8 cellular contexts compared by ENCODE assay signal in genomic region chr12:7162691-7163114, GRCh38. TPM values are rescaled to one million over a fixed set of nuclear protein-coding genes. Genes with fewer than 3 reads are reported as not detected.
A peak's percentile ranks its signal among the peaks of the same experiment; 100 is the strongest.
DNase-seq lines count a peak whose midpoint lies in the region; ATAC-seq, FAIRE-seq and TF ChIP-seq lines count a peak whose summit lies in the region.

No MANE protein-coding gene starts in this region.

- peaks cover 0 to 3% of the 10 kb centered on the region in 2 experiments; a peak in 2 of 5 replicates for H3K4me1 ChIP-seq in K562 (replicated peaks in 1 of 2; ENCODE audit: control insufficient read depth in 2 of 2, insufficient read depth in 2 of 2, low read length in 2 of 2)

- POLR2A ChIA-PET in K562 (lab: Yijun Ruan, JAX), result interaction anchor here (0.6 to 1.4 kb wide), 2 partner anchors 232 to 293 kb away, joined by 4 read pairs; no protein-coding TSS in a partner anchor

- CTCF ChIA-PET in activated CD8-positive, alpha-beta memory T cell treated with anti-CD3 and anti-CD28 coated beads, Interleukin-2, amount 10 ng/mL, durations not matched to agents 7 days and 5 days (lab: Charles Lee), result interaction anchor here (1.0 to 1.6 kb wide), 3 partner anchors 10 to 19 kb away, joined by 3 read pairs; no protein-coding TSS in a partner anchor
- CTCF ChIA-PET in K562 (lab: Yijun Ruan, JAX; ENCODE audit: low intra/inter-chr PET ratio), result interaction anchor here (1.1 kb wide), 1 partner anchor 476 kb away, joined by 3 read pairs; no protein-coding TSS in a partner anchor

- peak; percentile 49 for ATAC-seq in activated CD8-positive, alpha-beta memory T cell treated with anti-CD3 and anti-CD28 coated beads, Interleukin-2, amount 10 ng/mL, durations not matched to agents 7 days and 5 days
- peak; percentile 94 for ATAC-seq in K562
- ATAC-seq in GM21367 (IDR thresholded peaks at IDR 0.05; ENCODE audit: unreplicated experiment), result no peak
- ATAC-seq in HG03039 (IDR thresholded peaks at IDR 0.05; ENCODE audit: unreplicated experiment), result no peak

- H3K9ac ChIP-seq in K562 (ENCODE audit: insufficient read depth in 1 of 2, low read depth in 2 of 2, low read length in 2 of 2), result no peak overlapping the region

- no peaks in the 10 kb centered on the region for H4K20me1 ChIP-seq in K562 (replicated peaks; ENCODE audit: control insufficient read depth, insufficient read depth, low read length)

- H3K27me3 Mint-ChIP-seq in activated CD8-positive, alpha-beta memory T cell treated with anti-CD3 and anti-CD28 coated beads, Interleukin-2, amount 10 ng/mL, durations not matched to agents 7 days and 5 days, result peaks cover 25% of the 10 kb centered on the region

- no TSS peak for BruUV-seq in K562 (replicated peaks; lab: Mats Ljungman, UMichigan)

- WGBS in K562 (ENCODE audit: insufficient coverage, low coverage, missing lambda C conversion rate), result 24% methylated on average over 7 of the region's 19 CpGs

- no peak overlapping the region for H3K4me3 ChIP-seq in K562

- no peak for TF ChIP-seq POLR2A in K562 (conservative IDR thresholded peaks at IDR 0.05)

- peak; percentile 23 for FAIRE-seq in K562 (lab: Jason Lieb, UNC)

- H3K4me2 ChIP-seq in K562 (ENCODE audit: insufficient read depth, low read length), result no peak overlapping the region

- in situ Hi-C loops in K562 (cut with MboI), result no loop called here

- no peak overlapping the region for H2AFZ ChIP-seq in K562 (ENCODE audit: low read depth, low read length)

- H3K9me3 ChIP-seq in K562 (replicated peaks; ENCODE audit: control insufficient read depth, insufficient read depth, low read depth, low read length), result no peaks in the 10 kb centered on the region

- TF ChIP-seq EP300 in K562 (IDR thresholded peaks at IDR 0.05; ENCODE audit: low read length), result no peak

- peaks cover 5% of the 10 kb centered on the region for H3K4me1 Mint-ChIP-seq in activated CD8-positive, alpha-beta memory T cell treated with anti-CD3 and anti-CD28 coated beads, Interleukin-2, amount 10 ng/mL, durations not matched to agents 7 days and 5 days

- H3K79me2 ChIP-seq in K562 (ENCODE audit: control insufficient read depth, insufficient read depth, low read length), result no peaks in the 10 kb centered on the region

- H3K27ac Mint-ChIP-seq in activated CD8-positive, alpha-beta memory T cell treated with anti-CD3 and anti-CD28 coated beads, Interleukin-2, amount 10 ng/mL, durations not matched to agents 7 days and 5 days, result no peak overlapping the region

- no peak for DNase-seq in activated CD8-positive, alpha-beta memory T cell treated with anti-CD3 and anti-CD28 coated beads, Interleukin-2, amount 10 ng/mL, durations not matched to agents 7 days and 5 days
- DNase-seq in activated CD8-positive, alpha-beta memory T cell treated with anti-CD3 and anti-CD28 coated beads, Interleukin-2, amount 50 U/mL, for 4 hours, result no peak
- DNase-seq in NCI-H526 (lab: John Stamatoyannopoulos, UW) (peak; percentile 85 to 93), K562 (ENCODE audit: extremely low read depth in 1 of 4, low spot score in 3 of 4) (peak; percentile 40 to 53 (median 44)), kidney tubule cell (ENCODE audit: low spot score) (peak; percentile 72)
- DNase-seq in stimulated activated CD8-positive, alpha-beta memory T cell treated with anti-CD3 and anti-CD28 coated beads, Interleukin-4, amount 100 ng/mL, for 48 hours, result peak; percentile 44

- H3K4me3 Mint-ChIP-seq in activated CD8-positive, alpha-beta memory T cell treated with anti-CD3 and anti-CD28 coated beads, Interleukin-2, amount 10 ng/mL, durations not matched to agents 7 days and 5 days, result no peak overlapping the region

- no peaks in the 10 kb centered on the region; a peak in 1 of 5 replicates for H3K27me3 ChIP-seq in K562 (ENCODE audit: control insufficient read depth in 2 of 2, insufficient read depth in 2 of 2, low read length in 2 of 2)

- no peak overlapping the region for H3K27ac ChIP-seq in K562 (ENCODE audit: extremely low read depth, low read depth, low read length)

- peaks cover 4% of the 10 kb centered on the region for H3K36me3 Mint-ChIP-seq in activated CD8-positive, alpha-beta memory T cell treated with anti-CD3 and anti-CD28 coated beads, Interleukin-2, amount 10 ng/mL, durations not matched to agents 7 days and 5 days

- TF ChIP-seq CTCF in K562 (IDR thresholded peaks at IDR 0.05 in 2 of 3, conservative IDR thresholded peaks at IDR 0.05 in 1 of 3; ENCODE audit: insufficient read depth in 2 of 3, low read depth in 1 of 3, low read length in 3 of 3), result peak; percentile 64 to 77 (median 64)

- H3K36me3 ChIP-seq in K562 (ENCODE audit: control insufficient read depth, insufficient read depth, low read length), result no peaks in the 10 kb centered on the region

- H3K9me1 ChIP-seq in K562 (ENCODE audit: control insufficient read depth, insufficient read depth, low read length), result no peaks in the 10 kb centered on the region

- intact Hi-C loops in K562 (cut with micrococcal nuclease), result no loop called here

- H3K9me3 Mint-ChIP-seq in activated CD8-positive, alpha-beta memory T cell treated with anti-CD3 and anti-CD28 coated beads, Interleukin-2, amount 10 ng/mL, durations not matched to agents 7 days and 5 days (ENCODE audit: low read depth), result peaks cover 5% of the 10 kb centered on the region

- TF ChIP-seq RAD21 in K562 (CRISPR knock-in tag; conservative IDR thresholded peaks at IDR 0.05 in 1 of 2, IDR thresholded peaks at IDR 0.05 in 1 of 2), result peak in 1 of 2 experiments; percentile 46; a peak in 2 of 4 replicates

RNA-seq across cellular contexts. Expression of gene PEX5, which starts 26.8 kb away (rescaled TPM):
- 10 to 100 TPM; 15.3 to 16.2 TPM for total RNA-seq in activated CD8-positive, alpha-beta memory T cell treated with anti-CD3 and anti-CD28 coated beads, Interleukin-2, amount 10 ng/mL, durations not matched to agents 7 days and 5 days
- 29.2 and 34.4 TPM in 2 replicates for total RNA-seq in K562 (2011; cell fraction: chromatin; rRNA removed; ENCODE audit: low replicate concordance)
- 26.8 and 27.6 TPM in 2 replicates for total RNA-seq in K562 (2011; cell fraction: nucleolus; rRNA removed)
- 32.8 and 35.0 TPM in 2 replicates for total RNA-seq in K562 (2011; cell fraction: nucleoplasm; rRNA removed)
- total RNA-seq in K562 (2014; rRNA removed), result 11.0 and 18.1 TPM in 2 replicates
- total RNA-seq in K562 (2014; rRNA removed; fragmentation: Illumina TruSeq; extraction: Trizol), result 13.1 and 13.6 TPM in 2 replicates
- 12.9 and 14.0 TPM in 2 replicates for total RNA-seq in K562 (2015; rRNA removed; fragmentation: Illumina TruSeq; extraction: Trizol)
- 25.0 and 26.1 TPM in 2 replicates for total RNA-seq in K562 (2021)
- polyA plus RNA-seq in K562 (2011; rRNA removed), result 14.4 and 18.4 TPM in 2 replicates
- 15.5 and 15.8 TPM in 2 replicates for polyA plus RNA-seq in K562 (2011; cell fraction: cytosol; rRNA removed)
- 32.5 and 35.7 TPM in 2 replicates for polyA plus RNA-seq in K562 (2011; cell fraction: nucleus; rRNA removed)
- polyA plus RNA-seq in K562 (2012), result 15.3 and 21.1 TPM in 2 replicates
- polyA plus RNA-seq in K562 (2014; fragmentation: Illumina TruSeq; extraction: Trizol), result 16.6 and 20.2 TPM in 2 replicates
- polyA plus RNA-seq in K562 (2014; fragmentation: Nextera tagmentation; extraction: Ambion mirVana), result 1 to 10 TPM; 1.4 to 1.5 TPM
- polyA plus RNA-seq in K562 (2014; rRNA removed), result 14.8 and 17.3 TPM in 2 replicates
- polyA minus RNA-seq in K562 (2011; rRNA and poly(A)+ RNA removed), result 17.9 and 19.5 TPM in 2 replicates
- polyA minus RNA-seq in K562 (2011; cell fraction: cytosol; rRNA and poly(A)+ RNA removed), result 10.4 and 10.5 TPM in 2 replicates
- 17.1 and 20.1 TPM in 2 replicates for polyA minus RNA-seq in K562 (2011; cell fraction: nucleus; rRNA and poly(A)+ RNA removed)

RNA-seq across cellular contexts. Expression of gene CLSTN3, which starts 32.5 kb away (rescaled TPM):
- total RNA-seq in activated CD8-positive, alpha-beta memory T cell treated with anti-CD3 and anti-CD28 coated beads, Interleukin-2, amount 10 ng/mL, durations not matched to agents 7 days and 5 days, result 100 to 1,000 TPM in 1 of 2 experiments, 10 to 100 TPM in 1; 71.9 to 109 TPM
- total RNA-seq in K562 (2011; cell fraction: chromatin; rRNA removed; ENCODE audit: low replicate concordance), result 71.8 and 159 TPM in 2 replicates
- 102 and 111 TPM in 2 replicates for total RNA-seq in K562 (2011; cell fraction: nucleolus; rRNA removed)
- 67.6 and 87.0 TPM in 2 replicates for total RNA-seq in K562 (2011; cell fraction: nucleoplasm; rRNA removed)
- total RNA-seq in K562 (2014; rRNA removed) (7.8 and 11.0 TPM in 2 replicates), K562 (2014; rRNA removed; fragmentation: Illumina TruSeq; extraction: Trizol) (6.2 and 6.8 TPM in 2 replicates), K562 (2015; rRNA removed; fragmentation: Illumina TruSeq; extraction: Trizol) (4.3 and 5.5 TPM in 2 replicates), K562 (2021) (14.7 and 18.5 TPM in 2 replicates)
- polyA plus RNA-seq in K562 (2011; rRNA removed) (23.2 and 27.0 TPM in 2 replicates), K562 (2014; fragmentation: Illumina TruSeq; extraction: Trizol) (11.9 and 14.3 TPM in 2 replicates), K562 (2014; fragmentation: Nextera tagmentation; extraction: Ambion mirVana) (under 1 TPM; 0.08 to 0.10 TPM), K562 (2014; rRNA removed) (11.2 and 17.6 TPM in 2 replicates)
- 27.9 and 42.2 TPM in 2 replicates for polyA plus RNA-seq in K562 (2011; cell fraction: cytosol; rRNA removed)
- 68.7 and 118 TPM in 2 replicates for polyA plus RNA-seq in K562 (2011; cell fraction: nucleus; rRNA removed)
- 13.5 and 15.5 TPM in 2 replicates for polyA plus RNA-seq in K562 (2012)
- 26.5 and 29.5 TPM in 2 replicates for polyA minus RNA-seq in K562 (2011; rRNA and poly(A)+ RNA removed)
- 31.0 and 36.0 TPM in 2 replicates for polyA minus RNA-seq in K562 (2011; cell fraction: cytosol; rRNA and poly(A)+ RNA removed)
- 29.4 TPM in 2 replicates for polyA minus RNA-seq in K562 (2011; cell fraction: nucleus; rRNA and poly(A)+ RNA removed)

RNA-seq across cellular contexts. Expression of gene RBP5, which starts 34.0 kb away (rescaled TPM):
- under 1 TPM; 0.87 to 0.91 TPM for total RNA-seq in activated CD8-positive, alpha-beta memory T cell treated with anti-CD3 and anti-CD28 coated beads, Interleukin-2, amount 10 ng/mL, durations not matched to agents 7 days and 5 days
- 9.0 and 19.8 TPM in 2 replicates for total RNA-seq in K562 (2011; cell fraction: chromatin; rRNA removed; ENCODE audit: low replicate concordance)
- 11.1 and 12.5 TPM in 2 replicates for total RNA-seq in K562 (2011; cell fraction: nucleolus; rRNA removed)
- total RNA-seq in K562 (2011; cell fraction: nucleoplasm; rRNA removed), result 7.3 and 12.5 TPM in 2 replicates
- total RNA-seq in K562 (2014; rRNA removed), result 8.6 and 10.6 TPM in 2 replicates
- total RNA-seq in K562 (2014; rRNA removed; fragmentation: Illumina TruSeq; extraction: Trizol), result 8.1 and 11.4 TPM in 2 replicates
- 10.5 and 10.9 TPM in 2 replicates for total RNA-seq in K562 (2015; rRNA removed; fragmentation: Illumina TruSeq; extraction: Trizol)
- 11.1 and 15.7 TPM in 2 replicates for total RNA-seq in K562 (2021)
- 9.1 and 12.0 TPM in 2 replicates for polyA plus RNA-seq in K562 (2011; rRNA removed)
- polyA plus RNA-seq in K562 (2011; cell fraction: cytosol; rRNA removed), result 12.2 and 14.5 TPM in 2 replicates
- 19.6 and 20.2 TPM in 2 replicates for polyA plus RNA-seq in K562 (2011; cell fraction: nucleus; rRNA removed)
- polyA plus RNA-seq in K562 (2012), result 10.1 and 19.0 TPM in 2 replicates
- polyA plus RNA-seq in K562 (2014; fragmentation: Illumina TruSeq; extraction: Trizol), result 18.7 and 22.1 TPM in 2 replicates
- polyA plus RNA-seq in K562 (2014; fragmentation: Nextera tagmentation; extraction: Ambion mirVana), result 10 to 100 TPM; 12.1 to 22.5 TPM
- 12.2 and 12.5 TPM in 2 replicates for polyA plus RNA-seq in K562 (2014; rRNA removed)
- polyA minus RNA-seq in K562 (2011; rRNA and poly(A)+ RNA removed), result 22.9 and 30.5 TPM in 2 replicates
- 6.6 and 10.7 TPM in 2 replicates for polyA minus RNA-seq in K562 (2011; cell fraction: cytosol; rRNA and poly(A)+ RNA removed)
- 3.0 and 11.4 TPM in 2 replicates for polyA minus RNA-seq in K562 (2011; cell fraction: nucleus; rRNA and poly(A)+ RNA removed)

RNA-seq across cellular contexts. Expression of gene C1RL, which starts 53.7 kb away (rescaled TPM):
- total RNA-seq in activated CD8-positive, alpha-beta memory T cell treated with anti-CD3 and anti-CD28 coated beads, Interleukin-2, amount 10 ng/mL, durations not matched to agents 7 days and 5 days, result 10 to 100 TPM; 21.8 to 27.4 TPM
- 21.5 and 28.9 TPM in 2 replicates for total RNA-seq in K562 (2011; cell fraction: chromatin; rRNA removed; ENCODE audit: low replicate concordance)
- total RNA-seq in K562 (2011; cell fraction: nucleolus; rRNA removed), result 28.0 and 30.3 TPM in 2 replicates
- 31.4 and 33.9 TPM in 2 replicates for total RNA-seq in K562 (2011; cell fraction: nucleoplasm; rRNA removed)
- 9.5 and 13.6 TPM in 2 replicates for total RNA-seq in K562 (2014; rRNA removed)
- 3.6 and 5.4 TPM in 2 replicates for total RNA-seq in K562 (2014; rRNA removed; fragmentation: Illumina TruSeq; extraction: Trizol)
- 7.6 and 8.0 TPM in 2 replicates for total RNA-seq in K562 (2015; rRNA removed; fragmentation: Illumina TruSeq; extraction: Trizol)
- 6.9 and 9.1 TPM in 2 replicates for total RNA-seq in K562 (2021)
- polyA plus RNA-seq in K562 (2011; rRNA removed), result 6.3 and 6.8 TPM in 2 replicates
- 7.0 and 15.3 TPM in 2 replicates for polyA plus RNA-seq in K562 (2011; cell fraction: cytosol; rRNA removed)
- 15.2 and 31.3 TPM in 2 replicates for polyA plus RNA-seq in K562 (2011; cell fraction: nucleus; rRNA removed)
- polyA plus RNA-seq in K562 (2012), result 5.0 and 22.5 TPM in 2 replicates
- 7.3 and 8.8 TPM in 2 replicates for polyA plus RNA-seq in K562 (2014; fragmentation: Illumina TruSeq; extraction: Trizol)
- 1 to 10 TPM; 1.4 to 1.9 TPM for polyA plus RNA-seq in K562 (2014; fragmentation: Nextera tagmentation; extraction: Ambion mirVana)
- polyA plus RNA-seq in K562 (2014; rRNA removed), result 10.7 and 13.7 TPM in 2 replicates
- 4.2 and 6.3 TPM in 2 replicates for polyA minus RNA-seq in K562 (2011; rRNA and poly(A)+ RNA removed)
- polyA minus RNA-seq in K562 (2011; cell fraction: cytosol; rRNA and poly(A)+ RNA removed), result 6.9 and 12.2 TPM in 2 replicates
- polyA minus RNA-seq in K562 (2011; cell fraction: nucleus; rRNA and poly(A)+ RNA removed), result 13.3 and 14.9 TPM in 2 replicates

Comparison
In these comparisons a context has a peak if more than half of its experiments do, and no peak if none do; other contexts are left out.
1. ATAC-seq: peak in activated CD8-positive, alpha-beta memory T cell treated with anti-CD3 and anti-CD28 coated beads, Interleukin-2, amount 10 ng/mL, durations not matched to agents 7 days and 5 days (single experiment) and K562 (single experiment); none in GM21367 (single experiment) and HG03039 (single experiment).
2. DNase-seq: peak in NCI-H526 (2 of 2), K562 (4 of 4), kidney tubule cell (single experiment) and stimulated activated CD8-positive, alpha-beta memory T cell treated with anti-CD3 and anti-CD28 coated beads, Interleukin-4, amount 100 ng/mL, for 48 hours (single experiment); none in activated CD8-positive, alpha-beta memory T cell treated with anti-CD3 and anti-CD28 coated beads, Interleukin-2, amount 10 ng/mL, durations not matched to agents 7 days and 5 days (single experiment) and activated CD8-positive, alpha-beta memory T cell treated with anti-CD3 and anti-CD28 coated beads, Interleukin-2, amount 50 U/mL, for 4 hours (single experiment).
3. RNA of gene RBP5, which starts 34.0 kb away (total RNA-seq): 7.3 to 19.8 TPM in K562; 0.87 to 0.91 TPM in activated CD8-positive, alpha-beta memory T cell treated with anti-CD3 and anti-CD28 coated beads, Interleukin-2, amount 10 ng/mL, durations not matched to agents 7 days and 5 days; every median in the first group is over 4 times any median in the second.